9 cellular contexts compared by ENCODE assay signal in the genomic region with DNA sequence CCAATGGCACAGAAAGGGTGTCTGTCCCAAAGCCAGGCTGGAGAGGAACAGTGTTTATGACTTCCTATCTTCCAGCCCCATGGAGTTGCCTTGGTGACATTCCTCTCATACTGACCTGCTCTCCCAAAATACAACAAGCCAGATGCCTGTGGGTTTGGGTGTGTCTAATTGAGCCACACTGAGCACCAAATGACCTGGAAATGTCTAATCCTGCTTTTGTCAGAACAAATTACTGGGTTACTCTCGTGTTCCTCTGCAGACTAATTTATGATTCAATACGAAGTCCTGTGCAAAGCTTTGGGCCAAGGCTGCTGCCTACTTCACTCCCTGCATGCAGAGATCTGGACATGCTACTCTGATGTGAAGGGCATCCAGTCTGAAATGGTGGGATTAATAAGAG.
DNase-seq lines count a peak whose midpoint lies in the region; ATAC-seq and TF ChIP-seq lines count a peak whose summit lies in the region.
"Had no signal": no experiment of that assay in that cellular context is flagged by ENCODE, and none has a peak within 500 bp of the region (broad histone marks: within the 10 kb centered on the region; RNA-seq: fewer than 3 reads in every experiment).

No MANE protein-coding gene starts in this region.

- 42 to 78% (median 62%) methylated on average over 2 of the region's 2 CpGs for WGBS in spleen, 5 donors

- H3K36me3 ChIP-seq in mucosa of descending colon (ENCODE audit: low read depth) (no peaks in the 10 kb centered on the region), spleen (no peaks in the 10 kb centered on the region)

- H3K27me3 ChIP-seq in spleen (replicated peaks in 1 of 7): no peaks in the 10 kb centered on the region

- intact Hi-C loops in mucosa of descending colon (cut with DNase I, micrococcal nuclease) (no loop called here), spleen (cut with DNase I; ENCODE audit: low total_unique reads) (no loop called here)

- TF ChIP-seq POLR2A in spleen (IDR thresholded peaks at IDR 0.05): no peak

- H3K27ac ChIP-seq in spleen: no peak overlapping the region

- no peaks in the 10 kb centered on the region for H3K4me1 ChIP-seq in mucosa of descending colon (ENCODE audit: low read depth)
- H3K4me1 ChIP-seq in spleen: no peaks in the 10 kb centered on the region

- peaks cover 2% of the 10 kb centered on the region for H3K9me3 ChIP-seq in mucosa of descending colon
- H3K9me3 ChIP-seq in spleen: peaks cover 0 to 10% (median 6%) of the 10 kb centered on the region in 8 donors

- DNase-seq in AG08395 (ENCODE audit: low spot score) (peak; percentile 93), HT1080 (ENCODE audit: low read depth) (peak; percentile 86), cerebellar cortex (ENCODE audit: low spot score) (peak; percentile 49), mucosa of descending colon (no peak), NCI-H2227 (lab: John Stamatoyannopoulos, UW; ENCODE audit: unreplicated experiment) (no peak), NCI-H146 treated with DMSO at 0.1 percent for 48 hours (lab: John Stamatoyannopoulos, UW; ENCODE audit: unreplicated experiment) (no peak), spleen (no peak)
- DNase-seq: CD4-positive, CD25-positive, alpha-beta regulatory T cell had no signal

- ATAC-seq in mucosa of descending colon (peak; percentile 51), GM18511 (IDR thresholded peaks at IDR 0.05; ENCODE audit: unreplicated experiment) (no peak)

- TF ChIP-seq CTCF in mucosa of descending colon (IDR thresholded peaks at IDR 0.05) (no peak), spleen (IDR thresholded peaks at IDR 0.05 in 8 of 11, conservative IDR thresholded peaks at IDR 0.05 in 3 of 11) (no peak)

- no peak overlapping the region for H3K4me3 ChIP-seq in mucosa of descending colon
- no peak overlapping the region for H3K4me3 ChIP-seq in spleen

Comparison
In these comparisons a context has a peak if more than half of its experiments do, and no peak if none do; other contexts are left out.
1. DNase-seq: peak in AG08395 (single experiment), HT1080 (single experiment) and cerebellar cortex (single experiment); none in mucosa of descending colon (0 of 3), NCI-H2227 (single experiment), NCI-H146 treated with DMSO at 0.1 percent for 48 hours (single experiment) and spleen (single experiment).